14 cellular contexts compared by ENCODE assay signal in genomic region chr15:56371495-56372147, GRCh38. TPM values are rescaled to one million over a fixed set of nuclear protein-coding genes. Genes with fewer than 3 reads are reported as not detected.
DNase-seq lines count a peak whose midpoint lies in the region; ATAC-seq and TF ChIP-seq lines count a peak whose summit lies in the region.
"Had no signal": no experiment of that assay in that cellular context is flagged by ENCODE, and none has a peak within 500 bp of the region (broad histone marks: within the 10 kb centered on the region; RNA-seq: fewer than 3 reads in every experiment).

No MANE protein-coding gene starts in this region.

- peaks cover 5% of the 10 kb centered on the region for H3K4me1 Mint-ChIP-seq in activated naive CD8-positive, alpha-beta T cell treated with anti-CD3 and anti-CD28 coated beads for 36 hours

- peaks cover 45% of the 10 kb centered on the region for H3K27me3 Mint-ChIP-seq in activated naive CD8-positive, alpha-beta T cell treated with anti-CD3 and anti-CD28 coated beads for 36 hours

- no peaks in the 10 kb centered on the region for H3K36me3 Mint-ChIP-seq in activated naive CD8-positive, alpha-beta T cell treated with anti-CD3 and anti-CD28 coated beads for 36 hours
- H3K36me3 Mint-ChIP-seq: CD4-positive, CD25-positive, alpha-beta regulatory T cell had no signal

- 47% methylated on average over 2 of the region's 2 CpGs for WGBS in right lobe of liver (ENCODE audit: insufficient coverage, low coverage, low lambda C conversion rate, missing lambda C conversion rate)

- H3K36me3 ChIP-seq in right lobe of liver: no peaks in the 10 kb centered on the region

- no peaks in the 10 kb centered on the region for H3K4me1 ChIP-seq in right lobe of liver

- peaks cover 5% of the 10 kb centered on the region for H3K9me3 Mint-ChIP-seq in activated naive CD8-positive, alpha-beta T cell treated with anti-CD3 and anti-CD28 coated beads for 36 hours

- H3K4me3 ChIP-seq in GM12864 (ENCODE audit: low read depth, low read length): peak overlapping the region; percentile 8; the same call in 1 of the 2 replicates
- H3K4me3 ChIP-seq in right lobe of liver: no peak overlapping the region

- H3K27ac ChIP-seq in right lobe of liver: no peak overlapping the region
- H3K27ac ChIP-seq: HL-60, VCaP had no signal

- TF ChIP-seq POLR2A in right lobe of liver (IDR thresholded peaks at IDR 0.05): no peak

- H3K27ac Mint-ChIP-seq in activated naive CD8-positive, alpha-beta T cell treated with anti-CD3 and anti-CD28 coated beads for 36 hours: no peak overlapping the region

- no peaks in the 10 kb centered on the region for H3K27me3 ChIP-seq in right lobe of liver

- ATAC-seq in GM19351 (IDR thresholded peaks at IDR 0.05; ENCODE audit: unreplicated experiment) (peak; percentile 95), HG02943 (IDR thresholded peaks at IDR 0.05; ENCODE audit: low read depth, unreplicated experiment) (peak; percentile 88), right lobe of liver (no peak)

- DNase-seq in GM12864 (ENCODE audit: low read depth) (peak; percentile 91), OCI-M1 (lab: John Stamatoyannopoulos, UW) (peak; percentile 20), right lobe of liver (no peak), NCI-H146 treated with DMSO at 0.1 percent for 48 hours (lab: John Stamatoyannopoulos, UW; ENCODE audit: unreplicated experiment) (no peak), SHP77 (lab: John Stamatoyannopoulos, UW) (no peak)
- no peak for DNase-seq in activated naive CD8-positive, alpha-beta T cell treated with anti-CD3 and anti-CD28 coated beads for 36 hours
- DNase-seq: aorta, head of caudate nucleus, NCI-H446 treated with DMSO at 0.1 percent for 48 hours had no signal

- TF ChIP-seq CTCF in GM12864 (IDR thresholded peaks at IDR 0.05; ENCODE audit: low read depth, low read length, missing control alignments) (no peak), right lobe of liver (IDR thresholded peaks at IDR 0.05) (no peak)

- no peak overlapping the region for H3K4me3 Mint-ChIP-seq in activated naive CD8-positive, alpha-beta T cell treated with anti-CD3 and anti-CD28 coated beads for 36 hours
- H3K4me3 Mint-ChIP-seq: CD4-positive, CD25-positive, alpha-beta regulatory T cell had no signal

- no peaks in the 10 kb centered on the region for H3K9me3 ChIP-seq in right lobe of liver

- intact Hi-C loops in right lobe of liver (cut with DNase I): no loop called here

RNA-seq across cellular contexts. Expression of gene TEX9, which starts 6.4 kb away (rescaled TPM):
- 1 to 10 TPM in 1 of 6 experiments, under 1 TPM in 5; 0.31 to 1.4 (median 0.65) TPM for total RNA-seq in right lobe of liver
- total RNA-seq in activated naive CD8-positive, alpha-beta T cell treated with anti-CD3 and anti-CD28 coated beads for 36 hours: 1 to 10 TPM; 1.6 TPM

Comparison
In these comparisons a context has a peak if more than half of its experiments do, and no peak if none do; other contexts are left out.
1. DNase-seq: peak in GM12864 (single experiment) and OCI-M1 (single experiment); none in right lobe of liver (0 of 3), NCI-H146 treated with DMSO at 0.1 percent for 48 hours (single experiment), SHP77 (0 of 2) and activated naive CD8-positive, alpha-beta T cell treated with anti-CD3 and anti-CD28 coated beads for 36 hours (single experiment).
2. ATAC-seq: peak in GM19351 (single experiment) and HG02943 (single experiment); none in right lobe of liver (0 of 4).